12 cellular contexts compared by ENCODE assay signal in genomic region chr19:17110599-17110966, GRCh38. TPM values are rescaled to one million over a fixed set of nuclear protein-coding genes. Genes with fewer than 3 reads are reported as not detected.
DNase-seq lines count a peak whose midpoint lies in the region; ATAC-seq, FAIRE-seq and TF ChIP-seq lines count a peak whose summit lies in the region.
"Had no signal": no experiment of that assay in that cellular context is flagged by ENCODE, and none has a peak within 500 bp of the region (broad histone marks: within the 10 kb centered on the region; RNA-seq: fewer than 3 reads in every experiment).

No MANE protein-coding gene starts in this region.

- DNase-seq in GM23248 = no peak
- no peak for DNase-seq in activated CD8-positive, alpha-beta T cell treated with anti-CD3 and anti-CD28 coated beads for 36 hours
- no peak for DNase-seq in HepG2 (ENCODE audit: low spot score)
- DNase-seq in stomach = no peak
- no peak for DNase-seq in HuH-7 (ENCODE audit: low spot score)
- no peak for DNase-seq in Caco-2
- no peak for DNase-seq in HTR-8/SVneo (ENCODE audit: insufficient read length, low spot score)
- DNase-seq: activated CD4-positive, alpha-beta T cell treated with anti-CD3 and anti-CD28 coated beads, Interleukin-2, amount 50 U/mL, for 4 hours; activated gamma-delta T cell; NCI-H2107; PC-3; retina had no signal

- H3K4me3 Mint-ChIP-seq in activated CD8-positive, alpha-beta T cell treated with anti-CD3 and anti-CD28 coated beads for 36 hours = no peak overlapping the region
- H3K4me3 Mint-ChIP-seq in Caco-2 (ENCODE audit: unreplicated experiment) = no peak overlapping the region

- H3K9ac ChIP-seq in GM23248 (no peak overlapping the region), HepG2 (ENCODE audit: insufficient read depth, low read depth, low read length) (no peak overlapping the region)

- ATAC-seq in activated CD8-positive, alpha-beta T cell treated with anti-CD3 and anti-CD28 coated beads for 36 hours = no peak
- no peak for ATAC-seq in HepG2
- ATAC-seq: PC-3 had no signal

- intact Hi-C loops in activated CD8-positive, alpha-beta T cell treated with anti-CD3 and anti-CD28 coated beads for 36 hours (cut with micrococcal nuclease) = no loop called here
- intact Hi-C loops in HepG2 (cut with micrococcal nuclease; ENCODE audit: unreplicated experiment) (no loop called here), stomach (cut with DNase I; ENCODE audit: low total_unique reads) (no loop called here), Caco-2 (cut with micrococcal nuclease; ENCODE audit: unreplicated experiment) (no loop called here)

- 87 to 89% methylated on average over 10 of the region's 10 CpGs for WGBS in GM23248 (ENCODE audit: low coverage in 1 of 2, low lambda C conversion rate in 2 of 2, missing lambda C conversion rate in 2 of 2), 2 experiments
- 100% methylated on average over 2 of the region's 10 CpGs for WGBS in HepG2 (ENCODE audit: low lambda C conversion rate)
- WGBS in stomach, 5 donors = 62 to 95% (median 88%) methylated on average over 3 to 10 of the region's 10 CpGs

- H3K9me3 Mint-ChIP-seq in activated CD8-positive, alpha-beta T cell treated with anti-CD3 and anti-CD28 coated beads for 36 hours = no peaks in the 10 kb centered on the region
- no peaks in the 10 kb centered on the region for H3K9me3 Mint-ChIP-seq in Caco-2 (ENCODE audit: unreplicated experiment)

- H3K27me3 ChIP-seq in GM23248 (replicated peaks; ENCODE audit: insufficient read depth) (no peaks in the 10 kb centered on the region), HepG2 (ENCODE audit: control insufficient read depth in 1 of 2, insufficient read depth in 2 of 2, low read length in 2 of 2) (no peaks in the 10 kb centered on the region), stomach (no peaks in the 10 kb centered on the region), Caco-2 (replicated peaks; ENCODE audit: control insufficient read depth, insufficient read depth, low read length) (no peaks in the 10 kb centered on the region)

- TF ChIP-seq POLR2A in HepG2 (IDR thresholded peaks at IDR 0.05; ENCODE audit: insufficient read depth in 1 of 2, low read depth in 2 of 2, low read length in 2 of 2) (no peak), stomach (IDR thresholded peaks at IDR 0.05) (no peak)

- peaks cover 46% of the 10 kb centered on the region for H3K4me1 Mint-ChIP-seq in activated CD8-positive, alpha-beta T cell treated with anti-CD3 and anti-CD28 coated beads for 36 hours (ENCODE audit: low read depth)
- H3K4me1 Mint-ChIP-seq in Caco-2 (ENCODE audit: low read depth, unreplicated experiment) = no peaks in the 10 kb centered on the region

- H3K9me3 ChIP-seq in GM23248 (ENCODE audit: low read depth) (no peaks in the 10 kb centered on the region), HepG2 (ENCODE audit: low read length) (no peaks in the 10 kb centered on the region), stomach (no peaks in the 10 kb centered on the region), Caco-2 (no peaks in the 10 kb centered on the region)

- H3K36me3 Mint-ChIP-seq in activated CD8-positive, alpha-beta T cell treated with anti-CD3 and anti-CD28 coated beads for 36 hours (ENCODE audit: low read depth) = peaks cover 31% of the 10 kb centered on the region
- peaks cover 16% of the 10 kb centered on the region for H3K36me3 Mint-ChIP-seq in Caco-2 (ENCODE audit: insufficient read depth, unreplicated experiment)

- H4K20me1 ChIP-seq in GM23248 (ENCODE audit: insufficient read depth) (no peaks in the 10 kb centered on the region), HepG2 (ENCODE audit: insufficient read depth, low read length) (no peaks in the 10 kb centered on the region)

- FAIRE-seq in HepG2 (lab: Jason Lieb, UNC) (no peak), HTR-8/SVneo (lab: Jason Lieb, UNC) (no peak)

- no peaks in the 10 kb centered on the region for H3K9me2 ChIP-seq in GM23248 (ENCODE audit: insufficient read depth)

- TF ChIP-seq CTCF in activated CD8-positive, alpha-beta T cell treated with anti-CD3 and anti-CD28 coated beads for 36 hours (IDR thresholded peaks at IDR 0.05) = no peak
- no peak for TF ChIP-seq CTCF in HepG2 (CRISPR knock-in tag; IDR thresholded peaks at IDR 0.05)
- no peak for TF ChIP-seq CTCF in stomach (IDR thresholded peaks at IDR 0.05)
- no peak for TF ChIP-seq CTCF in Caco-2 (IDR thresholded peaks at IDR 0.05; ENCODE audit: insufficient read depth in 1 of 2, low read depth in 1 of 2, low read length in 1 of 2, severe bottlenecking in 1 of 2, unreplicated experiment in 1 of 2)

- TF ChIP-seq EP300 in HepG2 (IDR thresholded peaks at IDR 0.05; ENCODE audit: low read depth in 2 of 2, low read length in 2 of 2) (no peak), HepG2 (CRISPR knock-in tag; IDR thresholded peaks at IDR 0.05; ENCODE audit: borderline replicate concordance) (no peak), stomach (IDR thresholded peaks at IDR 0.05) (no peak)

- H3K4me2 ChIP-seq in GM23248 (ENCODE audit: unreplicated experiment) = no peak overlapping the region
- H3K4me2 ChIP-seq in HepG2 (ENCODE audit: low read depth, low read length) = no peak overlapping the region

- CTCF ChIA-PET in activated CD8-positive, alpha-beta T cell treated with anti-CD3 and anti-CD28 coated beads for 36 hours (lab: Charles Lee) = interaction anchor here (1.0 kb wide), 1 partner anchor 42 kb away, joined by 3 read pairs; no protein-coding TSS in a partner anchor
- CTCF ChIA-PET in HepG2 (lab: Yijun Ruan, JAX; ENCODE audit: low intra/inter-chr PET ratio, low total read pairs) = no interaction called here
- CTCF ChIA-PET in Caco-2 (lab: Charles Lee) = no interaction called here

- BruUV-seq in HepG2 (replicated peaks; lab: Mats Ljungman, UMichigan) (no TSS peak), Caco-2 (replicated peaks; lab: Mats Ljungman, UMichigan) (no TSS peak)

- H3K27ac ChIP-seq in GM23248 = peak overlapping the region; percentile 10; the same call in 1 of the 2 replicates
- no peak overlapping the region for H3K27ac ChIP-seq in HepG2 (ENCODE audit: extremely low read length, insufficient read depth, low read length)
- peak overlapping the region in 4 of 5 donors; percentile 26 to 87 (median 85) for H3K27ac ChIP-seq in stomach

- peaks cover 37% of the 10 kb centered on the region for H3F3A ChIP-seq in GM23248 (ENCODE audit: insufficient read depth)

- in situ Hi-C loops in GM23248 (cut with MboI) = no loop called here
- in situ Hi-C loops in HepG2 (cut with HindIII; ENCODE audit: extremely low pct_ligation_motif_present, low pct_unique_long_range_greater_than_20kb) = no loop called here

- H2AFZ ChIP-seq in GM23248 (no peak overlapping the region), HepG2 (ENCODE audit: low read length) (no peak overlapping the region)

- no peaks in the 10 kb centered on the region; the same call in 1 of the 2 replicates for H3K36me3 ChIP-seq in GM23248 (ENCODE audit: low read depth)
- peaks cover 10 to 30% of the 10 kb centered on the region in 2 experiments for H3K36me3 ChIP-seq in HepG2 (replicated peaks in 1 of 2; ENCODE audit: control insufficient read depth in 1 of 2, insufficient read depth in 2 of 2, low read length in 2 of 2)
- peaks cover 0 to 44% (median 35%) of the 10 kb centered on the region in 4 donors for H3K36me3 ChIP-seq in stomach
- no peaks in the 10 kb centered on the region for H3K36me3 ChIP-seq in Caco-2 (ENCODE audit: control insufficient read depth, insufficient read depth, low read length)

- H3K27ac Mint-ChIP-seq in activated CD8-positive, alpha-beta T cell treated with anti-CD3 and anti-CD28 coated beads for 36 hours = peak overlapping the region; percentile 30
- H3K27ac Mint-ChIP-seq in Caco-2 (ENCODE audit: unreplicated experiment) = no peak overlapping the region

- TF ChIP-seq RAD21 in HepG2 (CRISPR knock-in tag; IDR thresholded peaks at IDR 0.05) = no peak

- POLR2A ChIA-PET in activated CD8-positive, alpha-beta T cell treated with anti-CD3 and anti-CD28 coated beads for 36 hours (lab: Charles Lee) = interaction anchor here (0.7 to 1.8 kb wide), 2 partner anchors 13 to 14 kb away, joined by 3 to 4 read pairs; no protein-coding TSS in a partner anchor
- POLR2A ChIA-PET in HepG2 (lab: Yijun Ruan, JAX) (interaction anchor here (0.6 kb wide), 1 partner anchor 934 kb away, joined by 3 read pairs; no protein-coding TSS in a partner anchor), Caco-2 (lab: Charles Lee) (no interaction called here)

- H3K4me1 ChIP-seq in GM23248 (ENCODE audit: insufficient read depth) (peaks cover 21% of the 10 kb centered on the region), HepG2 (ENCODE audit: insufficient read depth, low read length) (peaks cover 12% of the 10 kb centered on the region; the same call in 1 of the 2 replicates), stomach (peaks cover 26 to 81% (median 44%) of the 10 kb centered on the region in 4 donors), Caco-2 (no peaks in the 10 kb centered on the region)

- H3K79me2 ChIP-seq in GM23248 (ENCODE audit: insufficient read depth) (peaks cover 88% of the 10 kb centered on the region), HepG2 (ENCODE audit: insufficient read depth, low read length) (no peaks in the 10 kb centered on the region)

- no peaks in the 10 kb centered on the region for H3K27me3 Mint-ChIP-seq in activated CD8-positive, alpha-beta T cell treated with anti-CD3 and anti-CD28 coated beads for 36 hours
- H3K27me3 Mint-ChIP-seq in Caco-2 (ENCODE audit: insufficient read depth, unreplicated experiment) = no peaks in the 10 kb centered on the region

- H3K4me3 ChIP-seq in GM23248 (no peak overlapping the region), HepG2 (replicated peaks in 1 of 3; ENCODE audit: insufficient read depth in 1 of 3, low read depth in 2 of 3, low read length in 3 of 3) (no peak overlapping the region), stomach (no peak overlapping the region), Caco-2 (ENCODE audit: low read depth, low read length) (no peak overlapping the region)

RNA-seq across cellular contexts. Expression of gene MYO9B, which starts 35.0 kb away (rescaled TPM):
- 49.1 and 71.8 TPM in 2 replicates for total RNA-seq in GM23248 (2014; rRNA removed; shearing (Covaris generic))
- polyA plus RNA-seq in GM23248 (2016; fragmentation: Nextera tagmentation; extraction: Ambion mirVana) (18.6 and 20.1 TPM in 2 replicates), HepG2 (2011; rRNA removed) (18.3 and 23.4 TPM in 2 replicates), stomach (10 to 100 TPM; 30.2 to 35.6 (median 30.6) TPM)
- 100 to 1,000 TPM; 111 to 112 TPM for total RNA-seq in activated CD8-positive, alpha-beta T cell treated with anti-CD3 and anti-CD28 coated beads for 36 hours
- total RNA-seq in HepG2 (2016; rRNA removed; fragmentation: Illumina TruSeq; extraction: Trizol) (14.1 and 18.0 TPM in 2 replicates), stomach (100 to 1,000 TPM in 3 of 5 donors, 10 to 100 TPM in 2; 43.0 to 265 (median 156) TPM), Caco-2 (2022) (47.6 and 52.8 TPM in 2 replicates)
- total RNA-seq in HepG2 (2016; cell fraction: cytosol; rRNA removed; fragmentation: Illumina TruSeq; extraction: Trizol; ENCODE audit: low read depth) = 13.9 and 14.5 TPM in 2 replicates
- total RNA-seq in HepG2 (2016; cell fraction: insoluble cytoplasmic fraction; rRNA removed; fragmentation: Illumina TruSeq; extraction: Trizol) = 10.1 and 18.6 TPM in 2 replicates
- 10.7 and 11.5 TPM in 2 replicates for total RNA-seq in HepG2 (2016; cell fraction: membrane; rRNA removed; fragmentation: Illumina TruSeq; extraction: Trizol)
- total RNA-seq in HepG2 (2016; cell fraction: nucleus; rRNA removed; fragmentation: Illumina TruSeq; extraction: Trizol) = 22.1 and 24.4 TPM in 2 replicates
- 7.2 and 9.7 TPM in 2 replicates for polyA plus RNA-seq in HepG2 (2011; cell fraction: cytosol; rRNA removed)
- polyA plus RNA-seq in HepG2 (2011; cell fraction: nucleus; rRNA removed) = 169 and 196 TPM in 2 replicates
- 15.6 and 21.8 TPM in 2 replicates for polyA plus RNA-seq in HepG2 (2012)
- polyA plus RNA-seq in HepG2 (2016; cell fraction: cytosol; fragmentation: Illumina TruSeq; extraction: Trizol; ENCODE audit: low read depth) = 1.5 and 1.8 TPM in 2 replicates
- polyA plus RNA-seq in HepG2 (2016; cell fraction: insoluble cytoplasmic fraction; fragmentation: Illumina TruSeq; extraction: Trizol; ENCODE audit: low read depth) = 11.9 and 14.6 TPM in 2 replicates
- polyA plus RNA-seq in HepG2 (2016; cell fraction: membrane; fragmentation: Illumina TruSeq; extraction: Trizol; ENCODE audit: low read depth) = 3.6 and 3.7 TPM in 2 replicates
- 77.8 and 81.3 TPM in 2 replicates for polyA plus RNA-seq in HepG2 (2016; cell fraction: nucleus; fragmentation: Illumina TruSeq; extraction: Trizol; ENCODE audit: insufficient read depth, low read depth)
- 28.0 and 67.0 TPM in 2 replicates for polyA minus RNA-seq in HepG2 (2011; rRNA and poly(A)+ RNA removed; ENCODE audit: low replicate concordance)
- 11.5 and 11.6 TPM in 2 replicates for polyA minus RNA-seq in HepG2 (2011; cell fraction: cytosol; rRNA and poly(A)+ RNA removed)
- polyA minus RNA-seq in HepG2 (2011; cell fraction: nucleus; rRNA and poly(A)+ RNA removed) = 37.3 and 38.0 TPM in 2 replicates

RNA-seq across cellular contexts. Expression of gene HAUS8, which starts 35.3 kb away (rescaled TPM):
- total RNA-seq in GM23248 (2014; rRNA removed; shearing (Covaris generic)) = 1.0 and 3.4 TPM in 2 replicates
- 8.2 and 10.6 TPM in 2 replicates for polyA plus RNA-seq in GM23248 (2016; fragmentation: Nextera tagmentation; extraction: Ambion mirVana)
- total RNA-seq in activated CD8-positive, alpha-beta T cell treated with anti-CD3 and anti-CD28 coated beads for 36 hours = 10 to 100 TPM; 40.7 to 41.9 TPM
- total RNA-seq in HepG2 (2016; rRNA removed; fragmentation: Illumina TruSeq; extraction: Trizol) = 17.5 and 19.1 TPM in 2 replicates
- total RNA-seq in HepG2 (2016; cell fraction: cytosol; rRNA removed; fragmentation: Illumina TruSeq; extraction: Trizol; ENCODE audit: low read depth) = 7.9 and 8.8 TPM in 2 replicates
- 17.4 and 19.5 TPM in 2 replicates for total RNA-seq in HepG2 (2016; cell fraction: insoluble cytoplasmic fraction; rRNA removed; fragmentation: Illumina TruSeq; extraction: Trizol)
- total RNA-seq in HepG2 (2016; cell fraction: membrane; rRNA removed; fragmentation: Illumina TruSeq; extraction: Trizol) = 10.4 and 12.6 TPM in 2 replicates
- total RNA-seq in HepG2 (2016; cell fraction: nucleus; rRNA removed; fragmentation: Illumina TruSeq; extraction: Trizol) = 10.9 and 13.5 TPM in 2 replicates
- 7.1 and 7.8 TPM in 2 replicates for polyA plus RNA-seq in HepG2 (2011; rRNA removed)
- polyA plus RNA-seq in HepG2 (2011; cell fraction: cytosol; rRNA removed) = 4.3 and 7.7 TPM in 2 replicates
- polyA plus RNA-seq in HepG2 (2011; cell fraction: nucleus; rRNA removed) = 9.4 and 9.9 TPM in 2 replicates
- polyA plus RNA-seq in HepG2 (2012) = 5.2 and 6.2 TPM in 2 replicates
- 4.1 and 4.3 TPM in 2 replicates for polyA plus RNA-seq in HepG2 (2016; cell fraction: cytosol; fragmentation: Illumina TruSeq; extraction: Trizol; ENCODE audit: low read depth)
- polyA plus RNA-seq in HepG2 (2016; cell fraction: insoluble cytoplasmic fraction; fragmentation: Illumina TruSeq; extraction: Trizol; ENCODE audit: low read depth) = 20.4 and 22.5 TPM in 2 replicates
- polyA plus RNA-seq in HepG2 (2016; cell fraction: membrane; fragmentation: Illumina TruSeq; extraction: Trizol; ENCODE audit: low read depth) = 5.6 and 9.6 TPM in 2 replicates
- 26.2 and 30.0 TPM in 2 replicates for polyA plus RNA-seq in HepG2 (2016; cell fraction: nucleus; fragmentation: Illumina TruSeq; extraction: Trizol; ENCODE audit: insufficient read depth, low read depth)
- 6.4 and 32.7 TPM in 2 replicates for polyA minus RNA-seq in HepG2 (2011; rRNA and poly(A)+ RNA removed; ENCODE audit: low replicate concordance)
- 2.3 and 4.7 TPM in 2 replicates for polyA minus RNA-seq in HepG2 (2011; cell fraction: cytosol; rRNA and poly(A)+ RNA removed)
- 3.7 and 4.2 TPM in 2 replicates for polyA minus RNA-seq in HepG2 (2011; cell fraction: nucleus; rRNA and poly(A)+ RNA removed)
- 10 to 100 TPM in 1 of 5 donors, 1 to 10 TPM in 3, under 1 TPM in 1; 0.45 to 27.2 (median 8.3) TPM for total RNA-seq in stomach
- 10 to 100 TPM in 1 of 3 donors, 1 to 10 TPM in 2; 9.2 to 11.9 (median 9.4) TPM for polyA plus RNA-seq in stomach
- total RNA-seq in Caco-2 (2022) = 24.4 and 30.6 TPM in 2 replicates
